In genomic region chr19:12722566-12723382, GRCh38 we compare ENCODE assay signal across 8 cellular contexts. TPM values are rescaled to one million over a fixed set of nuclear protein-coding genes. Genes with fewer than 3 reads are reported as not detected.
A peak's percentile ranks its signal among the peaks of the same experiment; 100 is the strongest.
DNase-seq lines count a peak whose midpoint lies in the region; ATAC-seq and TF ChIP-seq lines count a peak whose summit lies in the region.

No MANE protein-coding gene starts in this region.

- WGBS in IMR-90 (ENCODE audit: extremely low coverage in 2 of 2, insufficient read length in 1 of 2), 2 experiments, result 0% methylated on average over 10 of the region's 32 CpGs; no CpG with 5 or more reads in 1 of the 2 experiments

- peak; percentile 67 for ATAC-seq in GM21528 (IDR thresholded peaks at IDR 0.05; ENCODE audit: low FRiP score, unreplicated experiment)
- ATAC-seq in IMR-90 (ENCODE audit: low read depth), result peak; percentile 73

- H4K8ac ChIP-seq in IMR-90 (ENCODE audit: low read depth in 2 of 2, low read length in 2 of 2), result peak overlapping the region; percentile 83 to 95

- peaks cover 4% of the 10 kb centered on the region for H3K4me1 ChIP-seq in IMR-90 (ENCODE audit: control insufficient read depth, insufficient read depth, low read length)
- peaks cover 26% of the 10 kb centered on the region for H3K4me1 ChIP-seq in OCI-LY7 (ENCODE audit: insufficient read depth, low read length, poor library complexity, severe bottlenecking)
- peaks cover 34% of the 10 kb centered on the region for H3K4me1 ChIP-seq in mononuclear cell (ENCODE audit: insufficient read depth, low read length)

- peak overlapping the region; percentile 80 for H2AK5ac ChIP-seq in IMR-90 (ENCODE audit: low read depth, low read length)

- H2BK120ac ChIP-seq in IMR-90 (ENCODE audit: low read depth, low read length), result peak overlapping the region; percentile 35; the same call in 1 of the 2 replicates

- peak overlapping the region; percentile 85 for H3K4ac ChIP-seq in IMR-90 (ENCODE audit: low read depth, low read length)

- peak overlapping the region; percentile 75 for H4K91ac ChIP-seq in IMR-90 (ENCODE audit: insufficient read depth, low read depth, low read length)

- peaks cover 9% of the 10 kb centered on the region for H3K36me3 ChIP-seq in IMR-90 (ENCODE audit: control insufficient read depth, insufficient read depth, low read length)
- H3K36me3 ChIP-seq in OCI-LY7 (ENCODE audit: insufficient read depth, low read length), result peaks cover 55% of the 10 kb centered on the region

- DNase-seq in Calu3 (peak; percentile 91), IMR-90 (peak; percentile 99), OCI-LY7 (ENCODE audit: low spot score) (peak; percentile 100), activated T-cell treated with anti-CD3 and anti-CD28 coated beads for 4 hours (peak; percentile 87), epithelial cell of esophagus (ENCODE audit: low read depth) (peak; percentile 100)
- DNase-seq in stimulated activated CD8-positive, alpha-beta memory T cell treated with anti-CD3 and anti-CD28 coated beads, Interleukin-2, amount 100 ng/mL, for 48 hours (ENCODE audit: low read depth in 2 of 2), result peak; percentile 87 to 88

- peak overlapping the region; percentile 95 for H3K23ac ChIP-seq in IMR-90 (ENCODE audit: low read depth, low read length)

- no peak overlapping the region; the same call in 1 of the 2 replicates for H3K18ac ChIP-seq in IMR-90 (ENCODE audit: low read depth, low read length)

- no peak for TF ChIP-seq RAD21 in IMR-90 (IDR thresholded peaks at IDR 0.05; ENCODE audit: low read length)

- H3K4me2 ChIP-seq in IMR-90 (ENCODE audit: low read depth, low read length) (peak overlapping the region; percentile 88), OCI-LY7 (ENCODE audit: low read length) (peak overlapping the region; percentile 97)

- peak overlapping the region; percentile 99 for H2AK9ac ChIP-seq in IMR-90 (replicated peaks; ENCODE audit: low read depth, low read length, poor library complexity)

- in situ Hi-C loops in IMR-90 (cut with MboI; ENCODE audit: low sequenced_read_pairs), result no loop called here

- intact Hi-C loops in Calu3 (cut with micrococcal nuclease; ENCODE audit: unreplicated experiment) (no loop called here), IMR-90 (cut with micrococcal nuclease) (loop anchor here (1.0 kb wide), 2 partner anchors 12 to 74 kb away; partner anchors contain the start of gene TRIR), OCI-LY7 (cut with micrococcal nuclease; ENCODE audit: unreplicated experiment) (loop anchor here (1.0 to 5.0 kb wide), 2 partner anchors 41 to 70 kb away; partner anchors contain the start of genes DHPS and JUNB)

- H3K27me3 Mint-ChIP-seq in Calu3 (ENCODE audit: unreplicated experiment), result no peaks in the 10 kb centered on the region

- H3K79me1 ChIP-seq in IMR-90 (ENCODE audit: low read depth in 1 of 2, low read length in 2 of 2), result peaks cover 15 to 52% of the 10 kb centered on the region in 2 experiments; a peak in 3 of 4 replicates

- H3K4me3 Mint-ChIP-seq in Calu3 (ENCODE audit: low read depth, unreplicated experiment), result peak overlapping the region; percentile 96

- H2BK5ac ChIP-seq in IMR-90 (ENCODE audit: low read depth, low read length, poor library complexity, severe bottlenecking), result peak overlapping the region; percentile 95

- H2BK20ac ChIP-seq in IMR-90 (ENCODE audit: low read depth, low read length), result no peak overlapping the region

- peak overlapping the region; percentile 91 for H3K4me3 ChIP-seq in IMR-90 (ENCODE audit: insufficient read depth, low read depth, low read length)
- H3K4me3 ChIP-seq in OCI-LY7 (ENCODE audit: low read depth, low read length, poor library complexity, severe bottlenecking), result peak overlapping the region; percentile 82
- H3K4me3 ChIP-seq in epithelial cell of esophagus (ENCODE audit: low read length), result peak overlapping the region; percentile 99
- H3K4me3 ChIP-seq in mononuclear cell (ENCODE audit: low read length), result peak overlapping the region; percentile 89

- H3K9me3 ChIP-seq in IMR-90 (ENCODE audit: control insufficient read depth, insufficient read depth, low read length) (no peaks in the 10 kb centered on the region), OCI-LY7 (ENCODE audit: low read length) (no peaks in the 10 kb centered on the region), mononuclear cell (ENCODE audit: low read depth, low read length) (no peaks in the 10 kb centered on the region)

- H4K5ac ChIP-seq in IMR-90 (ENCODE audit: low read depth, low read length), result peak overlapping the region; percentile 73

- no peaks in the 10 kb centered on the region for H3K27me3 ChIP-seq in IMR-90 (ENCODE audit: control insufficient read depth, insufficient read depth, low read length)
- H3K27me3 ChIP-seq in mononuclear cell (ENCODE audit: insufficient read depth, low read length), result no peaks in the 10 kb centered on the region

- peaks cover 15% of the 10 kb centered on the region for H3K4me1 Mint-ChIP-seq in Calu3 (ENCODE audit: low read depth, unreplicated experiment)

- H3K27ac ChIP-seq in IMR-90 (ENCODE audit: insufficient read depth, low read length) (peak overlapping the region; percentile 85), OCI-LY7 (ENCODE audit: low read depth, low read length, poor library complexity, severe bottlenecking) (peak overlapping the region; percentile 74)

- H3K9me1 ChIP-seq in IMR-90 (ENCODE audit: insufficient read depth, low read length), result peaks cover 10% of the 10 kb centered on the region; the same call in 1 of the 2 replicates

- peak overlapping the region; percentile 69 for H3K9ac ChIP-seq in IMR-90 (ENCODE audit: low read depth, low read length)

- dilution Hi-C loops in IMR-90 (cut with HindIII; ENCODE audit: low sequenced_read_pairs, unreplicated experiment), result no loop called here

- TF ChIP-seq CTCF in Calu3 (IDR thresholded peaks at IDR 0.05; ENCODE audit: unreplicated experiment), result no peak
- no peak for TF ChIP-seq CTCF in IMR-90 (conservative IDR thresholded peaks at IDR 0.05; ENCODE audit: low read depth, low read length)
- no peak for TF ChIP-seq CTCF in OCI-LY7 (conservative IDR thresholded peaks at IDR 0.05; ENCODE audit: low read length)
- no peak for TF ChIP-seq CTCF in epithelial cell of esophagus (IDR thresholded peaks at IDR 0.05; ENCODE audit: insufficient read depth, low read depth, low read length, missing control alignments)

- peaks cover 60% of the 10 kb centered on the region for H3K79me2 ChIP-seq in OCI-LY7 (ENCODE audit: insufficient read depth, low read depth, low read length)

- H3K9me2 ChIP-seq in OCI-LY7 (ENCODE audit: insufficient read depth, low read length), result no peaks in the 10 kb centered on the region

- H4K20me1 ChIP-seq in IMR-90 (ENCODE audit: insufficient read depth, low read length) (0 out of 2 replicates have a peak, but pooled peaks cover 8% of the 10 kb centered on the region), OCI-LY7 (ENCODE audit: insufficient read depth, low read length) (peaks cover 13% of the 10 kb centered on the region; the same call in 1 of the 2 replicates)

- H3K56ac ChIP-seq in IMR-90 (ENCODE audit: extremely low read depth, insufficient read depth, low read length), result peak overlapping the region; percentile 91

- H3K36me3 Mint-ChIP-seq in Calu3 (ENCODE audit: insufficient read depth, unreplicated experiment), result peaks cover 42% of the 10 kb centered on the region

- BruUV-seq in Calu3 (replicated peaks; lab: Mats Ljungman, UMichigan) (TSS peak; percentile 97), IMR-90 (replicated peaks; lab: Mats Ljungman, UMichigan) (no TSS peak), OCI-LY7 (replicated peaks; lab: Mats Ljungman, UMichigan) (TSS peak; percentile 99)

- H3K14ac ChIP-seq in IMR-90 (replicated peaks; ENCODE audit: low read depth, low read length), result peak overlapping the region; percentile 79

- H3K9me3 Mint-ChIP-seq in Calu3 (ENCODE audit: low read depth, unreplicated experiment), result no peaks in the 10 kb centered on the region

- peak overlapping the region; percentile 94 for H2AFZ ChIP-seq in IMR-90 (replicated peaks; ENCODE audit: low read length, poor library complexity)
- H2AFZ ChIP-seq in OCI-LY7 (ENCODE audit: low read length), result peak overlapping the region; percentile 31; the same call in 1 of the 2 replicates

- H3K27ac Mint-ChIP-seq in Calu3 (ENCODE audit: unreplicated experiment), result peak overlapping the region; percentile 89

- CTCF ChIA-PET in Calu3 (lab: Charles Lee) (interaction anchor here (0.6 to 1.0 kb wide), 3 partner anchors 10 to 212 kb away, joined by 3 to 4 read pairs (median 4); no protein-coding TSS in a partner anchor), IMR-90 (lab: Yijun Ruan, JAX) (interaction anchor here (0.6 to 2.2 kb wide), 4 partner anchors 10 to 1078 kb away, joined by 3 to 8 read pairs (median 5); partner anchors contain the start of gene TRIR), OCI-LY7 (lab: Charles Lee; ENCODE audit: unreplicated experiment) (interaction anchor here (1.1 to 1.8 kb wide), 2 partner anchors 11 to 13 kb away, joined by 4 to 14 read pairs; partner anchors contain the start of gene TRIR)

- H2BK15ac ChIP-seq in IMR-90 (ENCODE audit: low read depth, low read length), result peak overlapping the region; percentile 31; the same call in 1 of the 3 replicates

- TF ChIP-seq POLR2A in IMR-90 (IDR thresholded peaks at IDR 0.05; ENCODE audit: low read depth, low read length), result peak; percentile 56; the same call in 1 of the 2 replicates

- POLR2A ChIA-PET in IMR-90 (lab: Charles Lee; ENCODE audit: unreplicated experiment) (interaction anchor here (0.5 to 0.8 kb wide), 3 partner anchors 11 to 105 kb away, joined by 4 to 8 read pairs (median 8); partner anchors contain the start of gene TRIR), OCI-LY7 (lab: Charles Lee) (interaction anchor here (0.6 to 3.6 kb wide), 7 partner anchors 10 to 157 kb away, joined by 3 to 32 read pairs (median 4); partner anchors contain the start of genes GET3, MAN2B1, TRIR and WDR83)

RNA-seq across cellular contexts. Expression of gene TNPO2, which starts 1.0 kb away (rescaled TPM):
- total RNA-seq in Calu3 (2022) (67.0 and 87.6 TPM in 2 replicates), IMR-90 (2012; rRNA removed) (32.8 and 36.0 TPM in 2 replicates), OCI-LY7 (2022) (112 and 120 TPM in 2 replicates), mononuclear cell (20.3 TPM)
- polyA plus RNA-seq in IMR-90 (2012; rRNA removed), result 77.2 and 82.3 TPM in 2 replicates
- 32.3 and 57.4 TPM in 2 replicates for polyA plus RNA-seq in IMR-90 (2012; cell fraction: cytosol; rRNA removed)
- polyA plus RNA-seq in IMR-90 (2012; cell fraction: nucleus; rRNA removed; ENCODE audit: low replicate concordance), result 265 and 496 TPM in 2 replicates
- 42.6 and 47.3 TPM in 2 replicates for total RNA-seq in OCI-LY7 (2014; rRNA removed; shearing (Covaris generic))

RNA-seq across cellular contexts. Expression of gene TRIR, which starts 11.7 kb away (rescaled TPM):
- 124 and 128 TPM in 2 replicates for total RNA-seq in Calu3 (2022)
- 99.2 and 113 TPM in 2 replicates for total RNA-seq in IMR-90 (2012; rRNA removed)
- polyA plus RNA-seq in IMR-90 (2012; rRNA removed), result 201 and 242 TPM in 2 replicates
- polyA plus RNA-seq in IMR-90 (2012; cell fraction: cytosol; rRNA removed), result 333 and 539 TPM in 2 replicates
- 193 and 247 TPM in 2 replicates for polyA plus RNA-seq in IMR-90 (2012; cell fraction: nucleus; rRNA removed; ENCODE audit: low replicate concordance)
- 322 and 336 TPM in 2 replicates for total RNA-seq in OCI-LY7 (2014; rRNA removed; shearing (Covaris generic))
- 211 and 219 TPM in 2 replicates for total RNA-seq in OCI-LY7 (2022)
- 194 TPM for total RNA-seq in mononuclear cell

RNA-seq across cellular contexts. Expression of gene GET3, which starts 14.5 kb away (rescaled TPM):
- total RNA-seq in Calu3 (2022), result 52.2 and 53.8 TPM in 2 replicates
- total RNA-seq in IMR-90 (2012; rRNA removed), result 111 and 129 TPM in 2 replicates
- 152 and 178 TPM in 2 replicates for polyA plus RNA-seq in IMR-90 (2012; rRNA removed)
- 132 and 168 TPM in 2 replicates for polyA plus RNA-seq in IMR-90 (2012; cell fraction: cytosol; rRNA removed)
- 91.7 and 117 TPM in 2 replicates for polyA plus RNA-seq in IMR-90 (2012; cell fraction: nucleus; rRNA removed; ENCODE audit: low replicate concordance)
- 40.5 and 48.8 TPM in 2 replicates for total RNA-seq in OCI-LY7 (2014; rRNA removed; shearing (Covaris generic))
- total RNA-seq in OCI-LY7 (2022), result 29.1 and 34.3 TPM in 2 replicates
- 28.7 TPM for total RNA-seq in mononuclear cell

RNA-seq across cellular contexts. Expression of gene FBXW9, which starts 26.3 kb away (rescaled TPM):
- total RNA-seq in Calu3 (2022), result 6.7 and 7.1 TPM in 2 replicates
- total RNA-seq in IMR-90 (2012; rRNA removed), result 8.6 and 9.5 TPM in 2 replicates
- 14.2 and 14.4 TPM in 2 replicates for polyA plus RNA-seq in IMR-90 (2012; rRNA removed)
- 8.1 and 16.5 TPM in 2 replicates for polyA plus RNA-seq in IMR-90 (2012; cell fraction: cytosol; rRNA removed)
- polyA plus RNA-seq in IMR-90 (2012; cell fraction: nucleus; rRNA removed; ENCODE audit: low replicate concordance), result 14.0 and 41.0 TPM in 2 replicates
- total RNA-seq in OCI-LY7 (2014; rRNA removed; shearing (Covaris generic)), result 10.6 and 11.5 TPM in 2 replicates
- 10.8 and 11.0 TPM in 2 replicates for total RNA-seq in OCI-LY7 (2022)
- total RNA-seq in mononuclear cell, result 2.0 TPM

RNA-seq across cellular contexts. Expression of gene BEST2, which starts 28.8 kb away (rescaled TPM):
- not detected in 2 replicates for total RNA-seq in Calu3 (2022)
- total RNA-seq in IMR-90 (2012; rRNA removed), result not detected in 2 replicates
- not detected in 2 replicates for polyA plus RNA-seq in IMR-90 (2012; rRNA removed)
- not detected in 2 replicates for polyA plus RNA-seq in IMR-90 (2012; cell fraction: cytosol; rRNA removed)
- polyA plus RNA-seq in IMR-90 (2012; cell fraction: nucleus; rRNA removed; ENCODE audit: low replicate concordance), result 0.07 and 0.13 TPM in 2 replicates
- total RNA-seq in OCI-LY7 (2014; rRNA removed; shearing (Covaris generic)), result 0.10 TPM in 1 of 2 replicates, not detected in the other
- total RNA-seq in OCI-LY7 (2022), result not detected in 2 replicates
- total RNA-seq in mononuclear cell, result not detected

Comparison
In these comparisons a context has a peak if more than half of its experiments do, and no peak if none do; other contexts are left out.
1. Peak in every context shown above with its lines: DNase-seq, ATAC-seq, H3K4me3 ChIP-seq and H3K27ac ChIP-seq.